1 cellular context compared by ENCODE assay signal in genomic region chr10:77800738-77801266, GRCh38.
TF ChIP-seq lines count a peak whose summit lies in the region.

No MANE protein-coding gene starts in this region.

TF ChIP-seq in H1, 55 proteins besides CTCF, POLR2A, EP300 and RAD21:
- TF ChIP-seq TAF7 (optimal IDR thresholded peaks at IDR 0.05; ENCODE audit: borderline replicate concordance, low read depth, low read length) (no peak), E2F6 (IDR thresholded peaks at IDR 0.05) (no peak), RFX5 (IDR thresholded peaks at IDR 0.05; ENCODE audit: borderline replicate concordance, low read depth, low read length) (no peak), POLR2AphosphoS5 (IDR thresholded peaks at IDR 0.05; ENCODE audit: low read depth, low read length) (no peak)
